23 cellular contexts compared by ENCODE assay signal in genomic region chr20:57124800-57125399, GRCh38.
DNase-seq lines count a peak whose midpoint lies in the region; ATAC-seq and TF ChIP-seq lines count a peak whose summit lies in the region.
"Had no signal": no experiment of that assay in that cellular context is flagged by ENCODE, and none has a peak within 500 bp of the region (broad histone marks: within the 10 kb centered on the region; RNA-seq: fewer than 3 reads in every experiment).

No MANE protein-coding gene starts in this region.

- no peak overlapping the region for H3K4me3 ChIP-seq in astrocyte of the spinal cord (ENCODE audit: low read depth, low read length)
- H3K4me3 ChIP-seq: right atrium auricular region, stomach, tibial nerve had no signal

- no peak overlapping the region for H3K4me3 Mint-ChIP-seq in stimulated activated naive B cell treated with anti-CD40 and anti-IgM and Interleukin-4, amounts not matched to agents 10 μg/mL and 1 μg/mL and 100 μg/mL, for 72 hours
- H3K4me3 Mint-ChIP-seq: activated CD4-positive, alpha-beta T cell treated with anti-CD3 and anti-CD28 coated beads for 36 hours; activated T-cell treated with anti-CD3 and anti-CD28 coated beads, Interleukin-2, amount 50 U/mL, for 4 hours; naive B cell had no signal

- H3K27ac Mint-ChIP-seq in stimulated activated naive B cell treated with anti-CD40 and anti-IgM and Interleukin-4, amounts not matched to agents 10 μg/mL and 1 μg/mL and 100 μg/mL, for 72 hours, result no peak overlapping the region
- H3K27ac Mint-ChIP-seq: activated CD4-positive, alpha-beta T cell treated with anti-CD3 and anti-CD28 coated beads for 36 hours; naive B cell had no signal

- TF ChIP-seq CTCF in astrocyte of the spinal cord (IDR thresholded peaks at IDR 0.05; ENCODE audit: low read depth, low read length), result no peak

- ATAC-seq in stimulated activated naive B cell treated with anti-CD40 and anti-IgM and Interleukin-4, amounts not matched to agents 10 μg/mL and 1 μg/mL and 100 μg/mL, for 72 hours (replicated peaks), result peak; percentile 38 to 41
- ATAC-seq in esophagus mucosa, result no peak
- ATAC-seq: activated CD4-positive, alpha-beta T cell treated with anti-CD3 and anti-CD28 coated beads for 36 hours; activated T-cell treated with anti-CD3 and anti-CD28 coated beads, Interleukin-2, amount 50 U/mL, for 4 hours; left cardiac atrium had no signal

- peaks cover 18 to 19% of the 10 kb centered on the region in 2 donors for H3K27me3 Mint-ChIP-seq in stimulated activated naive B cell treated with anti-CD40 and anti-IgM and Interleukin-4, amounts not matched to agents 10 μg/mL and 1 μg/mL and 100 μg/mL, for 72 hours

- DNase-seq in NCI-H2171 treated with DMSO at 0.1 percent for 48 hours (lab: John Stamatoyannopoulos, UW) (peak; percentile 2), NCI-H2171 (lab: John Stamatoyannopoulos, UW) (no peak), NCI-H187 treated with DMSO at 0.1 percent for 48 hours (lab: John Stamatoyannopoulos, UW) (peak; percentile 37), astrocyte of the spinal cord (ENCODE audit: low read depth, low spot score) (peak; percentile 4), NCI-H1694 treated with DMSO at 0.1 percent for 48 hours (lab: John Stamatoyannopoulos, UW) (no peak), KBM-7 (no peak)
- DNase-seq in stimulated activated naive B cell treated with anti-CD40 and anti-IgM and Interleukin-4, amounts not matched to agents 10 μg/mL and 1 μg/mL and 100 μg/mL, for 72 hours, result no peak
- DNase-seq: activated CD4-positive, alpha-beta T cell treated with anti-CD3 and anti-CD28 coated beads for 36 hours; activated naive CD4-positive, alpha-beta T cell; activated T-cell treated with anti-CD3 and anti-CD28 coated beads, Interleukin-2, amount 50 U/mL, for 4 hours; AML-193; dermis blood vessel endothelial cell; EL; left cardiac atrium; naive B cell; NCI-H1694; occipital lobe; OCI-M1; SHP77; stomach had no signal

- H3K9me3 Mint-ChIP-seq in stimulated activated naive B cell treated with anti-CD40 and anti-IgM and Interleukin-4, amounts not matched to agents 10 μg/mL and 1 μg/mL and 100 μg/mL, for 72 hours, result no peaks in the 10 kb centered on the region
- H3K9me3 Mint-ChIP-seq: activated T-cell treated with anti-CD3 and anti-CD28 coated beads, Interleukin-2, amount 50 U/mL, for 4 hours had no signal

- H3K4me1 Mint-ChIP-seq in stimulated activated naive B cell treated with anti-CD40 and anti-IgM and Interleukin-4, amounts not matched to agents 10 μg/mL and 1 μg/mL and 100 μg/mL, for 72 hours, result peaks cover 0 to 5% of the 10 kb centered on the region in 2 donors
- H3K4me1 Mint-ChIP-seq: activated CD4-positive, alpha-beta T cell treated with anti-CD3 and anti-CD28 coated beads for 36 hours; naive B cell had no signal

- in situ Hi-C loops in astrocyte of the spinal cord (cut with HindIII; ENCODE audit: low sequenced_read_pairs) (no loop called here), KBM-7 (cut with MboI; ENCODE audit: low pct_unique_long_range_greater_than_20kb, low sequenced_read_pairs) (loop anchor here (25.0 kb wide), 1 partner anchor 87 kb away; no protein-coding TSS in a partner anchor)

- H3K36me3 Mint-ChIP-seq in stimulated activated naive B cell treated with anti-CD40 and anti-IgM and Interleukin-4, amounts not matched to agents 10 μg/mL and 1 μg/mL and 100 μg/mL, for 72 hours, result no peaks in the 10 kb centered on the region
- H3K36me3 Mint-ChIP-seq: naive B cell had no signal

Comparison
In these comparisons a context has a peak if more than half of its experiments do, and no peak if none do; other contexts are left out.
1. DNase-seq: peak in NCI-H2171 treated with DMSO at 0.1 percent for 48 hours (single experiment), NCI-H187 treated with DMSO at 0.1 percent for 48 hours (single experiment) and astrocyte of the spinal cord (single experiment); none in NCI-H2171 (single experiment), stimulated activated naive B cell treated with anti-CD40 and anti-IgM and Interleukin-4, amounts not matched to agents 10 μg/mL and 1 μg/mL and 100 μg/mL, for 72 hours (single experiment), NCI-H1694 treated with DMSO at 0.1 percent for 48 hours (single experiment) and KBM-7 (single experiment).